ENCODE assay signal across 8 cellular contexts in genomic region chrX:102863735-102864134, GRCh38.
DNase-seq lines count a peak whose midpoint lies in the region; ATAC-seq and TF ChIP-seq lines count a peak whose summit lies in the region.

No MANE protein-coding gene starts in this region.

- no peak overlapping the region for H3K27ac ChIP-seq in left lung

- no peaks in the 10 kb centered on the region for H3K27me3 ChIP-seq in BJ (ENCODE audit: control insufficient read depth, insufficient read depth, low read length)
- H3K27me3 ChIP-seq in left lung = no peaks in the 10 kb centered on the region

- TF ChIP-seq CTCF in BJ (IDR thresholded peaks at IDR 0.05; ENCODE audit: insufficient read depth, low read depth, low read length) (peak; percentile 73), left lung (IDR thresholded peaks at IDR 0.05) (peak; percentile 79 to 85)

- H3K36me3 ChIP-seq in BJ (ENCODE audit: control insufficient read depth, insufficient read depth, low read length) = no peaks in the 10 kb centered on the region
- no peaks in the 10 kb centered on the region for H3K36me3 ChIP-seq in left lung

- H3K9me3 ChIP-seq in left lung = no peaks in the 10 kb centered on the region

- DNase-seq in BJ (ENCODE audit: low read depth) (peak; percentile 19), NCI-H2196 treated with DMSO at 0.1 percent for 48 hours (lab: John Stamatoyannopoulos, UW; ENCODE audit: unreplicated experiment) (peak; percentile 7), cerebellar cortex (ENCODE audit: low spot score) (peak; percentile 79), left lung (peak; percentile 70 to 83)
- peak; percentile 62 to 75 for DNase-seq in stimulated activated CD4-positive, alpha-beta T cell treated with anti-CD3 and anti-CD28 coated beads, Interleukin-4, amount 100 ng/mL, for 48 hours (ENCODE audit: low read depth in 2 of 2)

- H3K4me3 ChIP-seq in BJ (ENCODE audit: low read depth, low read length) (no peak overlapping the region), left lung (no peak overlapping the region)

- no peaks in the 10 kb centered on the region for H3K4me1 ChIP-seq in left lung

- ATAC-seq in GM19035 (IDR thresholded peaks at IDR 0.05; ENCODE audit: unreplicated experiment) (peak; percentile 99), HG03139 (IDR thresholded peaks at IDR 0.05; ENCODE audit: unreplicated experiment) (peak; percentile 92), left lung (peak; percentile 100)
- peak; percentile 67 to 73 for ATAC-seq in activated CD4-positive, CD25-positive, alpha-beta regulatory T cell treated with anti-CD3 and anti-CD28 coated beads, Interleukin-2, amount 50 U/mL, for 24 hours

- POLR2A ChIA-PET in BJ (lab: Charles Lee) = no interaction called here

- CTCF ChIA-PET in BJ (lab: Yijun Ruan, JAX) = interaction anchor here (0.6 to 0.8 kb wide), 3 partner anchors 238 to 521 kb away, joined by 3 to 5 read pairs (median 3); no protein-coding TSS in a partner anchor

- intact Hi-C loops in left lung (cut with DNase I) = no loop called here

Comparison
In these comparisons a context has a peak if more than half of its experiments do, and no peak if none do; other contexts are left out.
1. DNase-seq: peak in every context shown above with its lines; median percentile 79 in cerebellar cortex; 76 in left lung; 68 in stimulated activated CD4-positive, alpha-beta T cell treated with anti-CD3 and anti-CD28 coated beads, Interleukin-4, amount 100 ng/mL, for 48 hours; 19 in BJ; 7 in NCI-H2196 treated with DMSO at 0.1 percent for 48 hours.